9 cellular contexts compared by ENCODE assay signal in genomic region chr15:43133429-43134156, GRCh38. TPM values are rescaled to one million over a fixed set of nuclear protein-coding genes. Genes with fewer than 3 reads are reported as not detected.
DNase-seq lines count a peak whose midpoint lies in the region; ATAC-seq, FAIRE-seq and TF ChIP-seq lines count a peak whose summit lies in the region.
"Had no signal": no experiment of that assay in that cellular context is flagged by ENCODE, and none has a peak within 500 bp of the region (broad histone marks: within the 10 kb centered on the region; RNA-seq: fewer than 3 reads in every experiment).

Gene TMEM62, plus strand, starts transcription at chr15:43133586. Its CDS starts 217 bp downstream, at chr15:43133803.

- no peak within 1 kb of the TSS for H2AFZ ChIP-seq in HepG2 (ENCODE audit: low read length)

- 0% methylated on average over 4 of the region's 66 CpGs for WGBS in HepG2 (ENCODE audit: low lambda C conversion rate)

- TF ChIP-seq CTCF in HepG2 (CRISPR knock-in tag; IDR thresholded peaks at IDR 0.05): no peak

- H3K27ac ChIP-seq in HepG2 (ENCODE audit: extremely low read length, insufficient read depth, low read length): peak within 1 kb of the TSS; percentile 72

- peak within 1 kb of the TSS; percentile 89 for H3K4me2 ChIP-seq in HepG2 (ENCODE audit: low read depth, low read length)

- peaks cover 16% of the 10 kb centered on the region for H3K79me2 ChIP-seq in HepG2 (ENCODE audit: insufficient read depth, low read length)

- peak; percentile 72 to 80 for TF ChIP-seq POLR2A in HepG2 (IDR thresholded peaks at IDR 0.05; ENCODE audit: insufficient read depth in 1 of 2, low read depth in 2 of 2, low read length in 2 of 2)

- no peak for FAIRE-seq in HepG2 (lab: Jason Lieb, UNC)
- FAIRE-seq: endometrium had no signal

- no peaks in the 10 kb centered on the region for H4K20me1 ChIP-seq in HepG2 (ENCODE audit: insufficient read depth, low read length)

- TF ChIP-seq RAD21 in HepG2 (CRISPR knock-in tag; IDR thresholded peaks at IDR 0.05): peak; percentile 64; the same call in 1 of the 2 replicates

- H3K9ac ChIP-seq in HepG2 (ENCODE audit: insufficient read depth, low read depth, low read length): peak within 1 kb of the TSS; percentile 80

- peak; percentile 90 for DNase-seq in AG20443 (ENCODE audit: low spot score)
- DNase-seq in NCI-H526 treated with DMSO at 0.1 percent for 48 hours (lab: John Stamatoyannopoulos, UW): peak; percentile 83
- peak; percentile 25 to 35 for DNase-seq in activated CD4-positive, alpha-beta T cell treated with anti-CD3 and anti-CD28 coated beads, Interleukin-2, amount 50 U/mL, for 4 hours
- DNase-seq in dermis microvascular lymphatic vessel endothelial cell (ENCODE audit: low read depth in 2 of 2): peak; percentile 42 to 69
- peak; percentile 77 for DNase-seq in HepG2 (ENCODE audit: low spot score)
- DNase-seq in stimulated activated CD4-positive, alpha-beta T cell treated with anti-CD3 and anti-CD28 coated beads, Interleukin-4, amount 100 ng/mL, for 24 hours: peak; percentile 61

- peaks cover 3% of the 10 kb centered on the region; the same call in 1 of the 2 replicates for H3K9me3 ChIP-seq in HepG2 (ENCODE audit: low read length)

- in situ Hi-C loops in HepG2 (cut with HindIII; ENCODE audit: extremely low pct_ligation_motif_present, low pct_unique_long_range_greater_than_20kb): no loop called here

- CTCF ChIA-PET in HepG2 (lab: Yijun Ruan, JAX; ENCODE audit: low intra/inter-chr PET ratio, low total read pairs): no interaction called here

- peaks cover 2 to 18% of the 10 kb centered on the region in 2 experiments; a peak in 3 of 5 replicates for H3K36me3 ChIP-seq in HepG2 (replicated peaks in 1 of 2; ENCODE audit: control insufficient read depth in 1 of 2, insufficient read depth in 2 of 2, low read length in 2 of 2)

- peak; percentile 95 for ATAC-seq in GM18907 (IDR thresholded peaks at IDR 0.05; ENCODE audit: unreplicated experiment)
- ATAC-seq in HG03135 (IDR thresholded peaks at IDR 0.05; ENCODE audit: unreplicated experiment): peak; percentile 91
- peak; percentile 94 for ATAC-seq in HepG2

- H3K4me3 ChIP-seq in HepG2 (replicated peaks in 1 of 3; ENCODE audit: insufficient read depth in 1 of 3, low read depth in 2 of 3, low read length in 3 of 3): peak within 1 kb of the TSS; percentile 66 to 92 (median 84)

- POLR2A ChIA-PET in HepG2 (lab: Yijun Ruan, JAX): interaction anchor here (0.6 to 1.9 kb wide), 3 partner anchors 12 to 42 kb away, joined by 3 to 6 read pairs (median 6); partner anchors contain the start of gene UBR1

- H3K4me1 ChIP-seq in HepG2 (ENCODE audit: insufficient read depth, low read length): peaks cover 36% of the 10 kb centered on the region

- intact Hi-C loops in HepG2 (cut with micrococcal nuclease; ENCODE audit: unreplicated experiment): no loop called here

- BruUV-seq in HepG2 (replicated peaks; lab: Mats Ljungman, UMichigan): no TSS peak

- TF ChIP-seq EP300 in HepG2 (IDR thresholded peaks at IDR 0.05; ENCODE audit: low read depth in 2 of 2, low read length in 2 of 2) (no peak), HepG2 (CRISPR knock-in tag; IDR thresholded peaks at IDR 0.05; ENCODE audit: borderline replicate concordance) (no peak)

- no peaks in the 10 kb centered on the region; a peak in 1 of 5 replicates for H3K27me3 ChIP-seq in HepG2 (ENCODE audit: control insufficient read depth in 1 of 2, insufficient read depth in 2 of 2, low read length in 2 of 2)

TF ChIP-seq in HepG2, 621 proteins besides CTCF, POLR2A, EP300 and RAD21 (continues in another document):
- TF ChIP-seq CBX1 (IDR thresholded peaks at IDR 0.05; ENCODE audit: low read depth) (no peak), U2AF2 (IDR thresholded peaks at IDR 0.05; ENCODE audit: low read depth, low read length) (no peak), FOSL1 (CRISPR knock-in tag; IDR thresholded peaks at IDR 0.05; ENCODE audit: borderline replicate concordance) (peak; percentile 28; the same call in 1 of the 2 replicates), ZNF446 (CRISPR knock-in tag; IDR thresholded peaks at IDR 0.05) (peak; percentile 38; the same call in 1 of the 2 replicates), ZFP41 (CRISPR knock-in tag; IDR thresholded peaks at IDR 0.05; ENCODE audit: borderline replicate concordance) (no peak), TBX3 (IDR thresholded peaks at IDR 0.05; ENCODE audit: borderline replicate concordance) (no peak), PITX1 (CRISPR knock-in tag; IDR thresholded peaks at IDR 0.05) (no peak), SP2 (CRISPR knock-in tag; IDR thresholded peaks at IDR 0.05) (no peak), ZSCAN31 (CRISPR knock-in tag; IDR thresholded peaks at IDR 0.05; ENCODE audit: low read depth) (peak; percentile 48; the same call in 1 of the 2 replicates), ARID4A (CRISPR knock-in tag; IDR thresholded peaks at IDR 0.05; ENCODE audit: borderline replicate concordance) (peak; percentile 85)

RNA-seq across cellular contexts. Expression of gene TMEM62, which starts in this region (rescaled TPM):
- total RNA-seq in dermis microvascular lymphatic vessel endothelial cell (11.4 and 12.7 TPM in 2 replicates), HepG2 (2016; rRNA removed; fragmentation: Illumina TruSeq; extraction: Trizol) (13.8 and 20.9 TPM in 2 replicates)
- 11.1 and 14.4 TPM in 2 replicates for total RNA-seq in HepG2 (2016; cell fraction: cytosol; rRNA removed; fragmentation: Illumina TruSeq; extraction: Trizol; ENCODE audit: low read depth)
- total RNA-seq in HepG2 (2016; cell fraction: insoluble cytoplasmic fraction; rRNA removed; fragmentation: Illumina TruSeq; extraction: Trizol): 11.8 and 20.8 TPM in 2 replicates
- total RNA-seq in HepG2 (2016; cell fraction: membrane; rRNA removed; fragmentation: Illumina TruSeq; extraction: Trizol): 18.6 and 19.3 TPM in 2 replicates
- total RNA-seq in HepG2 (2016; cell fraction: nucleus; rRNA removed; fragmentation: Illumina TruSeq; extraction: Trizol): 29.9 and 33.1 TPM in 2 replicates
- 14.2 and 19.9 TPM in 2 replicates for polyA plus RNA-seq in HepG2 (2011; rRNA removed)
- polyA plus RNA-seq in HepG2 (2011; cell fraction: cytosol; rRNA removed): 8.3 and 17.6 TPM in 2 replicates
- 18.9 and 27.0 TPM in 2 replicates for polyA plus RNA-seq in HepG2 (2011; cell fraction: nucleus; rRNA removed)
- 35.0 and 42.0 TPM in 2 replicates for polyA plus RNA-seq in HepG2 (2012)
- polyA plus RNA-seq in HepG2 (2016; cell fraction: cytosol; fragmentation: Illumina TruSeq; extraction: Trizol; ENCODE audit: low read depth): 8.6 and 8.9 TPM in 2 replicates
- polyA plus RNA-seq in HepG2 (2016; cell fraction: insoluble cytoplasmic fraction; fragmentation: Illumina TruSeq; extraction: Trizol; ENCODE audit: low read depth): 9.6 and 10.8 TPM in 2 replicates
- polyA plus RNA-seq in HepG2 (2016; cell fraction: membrane; fragmentation: Illumina TruSeq; extraction: Trizol; ENCODE audit: low read depth): 14.0 and 15.4 TPM in 2 replicates
- 26.7 and 27.5 TPM in 2 replicates for polyA plus RNA-seq in HepG2 (2016; cell fraction: nucleus; fragmentation: Illumina TruSeq; extraction: Trizol; ENCODE audit: insufficient read depth, low read depth)
- 9.4 and 12.1 TPM in 2 replicates for polyA minus RNA-seq in HepG2 (2011; rRNA and poly(A)+ RNA removed; ENCODE audit: low replicate concordance)
- polyA minus RNA-seq in HepG2 (2011; cell fraction: cytosol; rRNA and poly(A)+ RNA removed): 4.8 and 9.0 TPM in 2 replicates
- 50.1 and 63.3 TPM in 2 replicates for polyA minus RNA-seq in HepG2 (2011; cell fraction: nucleus; rRNA and poly(A)+ RNA removed)

Comparison
In these comparisons a context has a peak if more than half of its experiments do, and no peak if none do; other contexts are left out.
1. Peak in every context shown above with its lines: DNase-seq, ATAC-seq, H3K4me3 ChIP-seq and H3K27ac ChIP-seq.
2. DNase-seq: peak in every context shown above with its lines; median percentile 90 in AG20443; 83 in NCI-H526 treated with DMSO at 0.1 percent for 48 hours; 77 in HepG2; 61 in stimulated activated CD4-positive, alpha-beta T cell treated with anti-CD3 and anti-CD28 coated beads, Interleukin-4, amount 100 ng/mL, for 24 hours; 56 in dermis microvascular lymphatic vessel endothelial cell; 30 in activated CD4-positive, alpha-beta T cell treated with anti-CD3 and anti-CD28 coated beads, Interleukin-2, amount 50 U/mL, for 4 hours.